In the genomic region with DNA sequence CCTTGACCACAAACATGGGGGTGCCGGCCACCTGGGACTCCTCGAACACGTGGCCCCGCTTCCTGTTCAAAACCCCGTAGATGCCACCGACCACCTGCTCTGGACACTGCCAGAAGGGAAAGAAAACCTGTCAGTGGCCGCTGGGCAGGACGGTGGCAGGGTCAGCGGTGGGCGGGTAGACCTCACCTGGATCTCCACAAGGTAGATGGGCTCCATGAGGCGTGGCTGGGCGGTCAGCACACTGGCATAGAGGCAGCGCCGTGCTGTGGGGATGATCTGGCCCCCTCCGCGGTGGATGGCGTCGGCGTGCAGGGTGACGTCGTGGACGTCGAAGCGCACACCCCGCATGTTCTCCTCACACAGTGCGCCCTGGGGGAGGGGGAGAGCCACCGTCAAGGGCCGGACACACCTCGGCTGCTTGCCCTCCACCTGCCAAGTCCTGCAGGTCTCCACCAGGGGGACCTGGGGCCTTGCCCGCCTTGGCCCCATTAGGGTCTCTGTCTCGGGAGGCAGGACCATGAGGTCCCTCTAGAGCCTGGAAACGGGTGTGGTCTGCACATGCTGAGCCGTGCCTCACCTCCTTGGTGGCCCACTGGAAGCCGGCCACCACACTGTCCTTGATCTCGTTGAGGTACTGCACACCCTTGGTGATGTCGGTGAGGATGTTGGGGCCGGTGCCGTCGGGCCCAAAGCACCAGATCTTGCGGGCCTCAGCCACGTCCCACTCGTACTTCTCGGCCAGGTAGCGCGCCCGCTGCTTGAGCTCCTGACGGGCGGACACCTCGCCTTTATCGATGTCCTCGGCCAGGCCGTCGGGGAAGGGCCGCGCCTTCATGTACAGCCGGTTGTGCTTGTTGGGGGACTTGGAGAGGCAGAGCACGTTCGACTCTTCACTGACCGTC, we compare ENCODE assay signal across 2 cellular contexts.
A peak's percentile ranks its signal among the peaks of the same experiment; 100 is the strongest.
TF ChIP-seq lines count a peak whose summit lies in the region.

No MANE protein-coding gene starts in this region.

TF ChIP-seq in GM23338, 12 proteins besides CTCF, POLR2A, EP300 and RAD21:
- no peak for TF ChIP-seq ZNF114 (CRISPR knock-in tag; IDR thresholded peaks at IDR 0.05)
- TF ChIP-seq POLR2AphosphoS5 (IDR thresholded peaks at IDR 0.05; ENCODE audit: low read depth) = no peak
- no peak for TF ChIP-seq EZH2 (IDR thresholded peaks at IDR 0.05; ENCODE audit: low read depth, unreplicated experiment)
- no peak for TF ChIP-seq EZH2phosphoT487 (IDR thresholded peaks at IDR 0.05; ENCODE audit: unreplicated experiment)
- no peak for TF ChIP-seq CREB1 (CRISPR knock-in tag; IDR thresholded peaks at IDR 0.05; ENCODE audit: low read depth)
- TF ChIP-seq NANOG (IDR thresholded peaks at IDR 0.05; ENCODE audit: borderline replicate concordance) = no peak
- no peak for TF ChIP-seq ZNF331 (CRISPR knock-in tag; IDR thresholded peaks at IDR 0.05; ENCODE audit: low read depth)

TF ChIP-seq in K562, 482 proteins besides CTCF, POLR2A, EP300 and RAD21 (continues in another document):
- TF ChIP-seq ETS2 (tag; IDR thresholded peaks at IDR 0.05; ENCODE audit: borderline replicate concordance, poor library complexity, severe bottlenecking) (no peak), HLTF (IDR thresholded peaks at IDR 0.05) (no peak), ZNF316 (IDR thresholded peaks at IDR 0.05) (no peak), TARDBP (IDR thresholded peaks at IDR 0.05) (no peak), SRSF3 (IDR thresholded peaks at IDR 0.05; ENCODE audit: insufficient read depth, low read length) (no peak), PRPF4 (IDR thresholded peaks at IDR 0.05; ENCODE audit: insufficient read depth, low read depth, low read length, poor library complexity, severe bottlenecking) (peak; percentile 87), GTF2F1 (IDR thresholded peaks at IDR 0.05; ENCODE audit: low read depth, low read length) (no peak), ZBTB8A (IDR thresholded peaks at IDR 0.05; ENCODE audit: partially characterized antibody) (no peak), STAG1 (CRISPR knock-in tag; IDR thresholded peaks at IDR 0.05; ENCODE audit: borderline replicate concordance) (no peak), ZNF41 (CRISPR knock-in tag; conservative IDR thresholded peaks at IDR 0.05) (no peak), RBM22 (IDR thresholded peaks at IDR 0.05; ENCODE audit: low read depth, low read length, poor library complexity, severe bottlenecking) (peak; percentile 80), FIP1L1 (IDR thresholded peaks at IDR 0.05; ENCODE audit: low read depth, low read length, poor library complexity, severe bottlenecking) (peak; percentile 2), RB1 (IDR thresholded peaks at IDR 0.05; ENCODE audit: low read depth) (no peak), ZNF253 (CRISPR knock-in tag; conservative IDR thresholded peaks at IDR 0.05) (no peak), BCL6 (CRISPR knock-in tag; IDR thresholded peaks at IDR 0.05) (no peak), NCOA6 (IDR thresholded peaks at IDR 0.05) (no peak)
- TF ChIP-seq, protein P1, sequence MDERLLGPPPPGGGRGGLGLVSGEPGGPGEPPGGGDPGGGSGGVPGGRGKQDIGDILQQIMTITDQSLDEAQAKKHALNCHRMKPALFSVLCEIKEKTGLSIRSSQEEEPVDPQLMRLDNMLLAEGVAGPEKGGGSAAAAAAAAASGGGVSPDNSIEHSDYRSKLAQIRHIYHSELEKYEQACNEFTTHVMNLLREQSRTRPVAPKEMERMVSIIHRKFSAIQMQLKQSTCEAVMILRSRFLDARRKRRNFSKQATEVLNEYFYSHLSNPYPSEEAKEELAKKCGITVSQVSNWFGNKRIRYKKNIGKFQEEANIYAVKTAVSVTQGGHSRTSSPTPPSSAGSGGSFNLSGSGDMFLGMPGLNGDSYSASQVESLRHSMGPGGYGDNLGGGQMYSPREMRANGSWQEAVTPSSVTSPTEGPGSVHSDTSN (CRISPR knock-in tag; IDR thresholded peaks at IDR 0.05; ENCODE audit: low read depth) = no peak
- TF ChIP-seq, protein P1 (tag; conservative IDR thresholded peaks at IDR 0.05; ENCODE audit: low read depth) = no peak
- TF ChIP-seq, protein P2, sequence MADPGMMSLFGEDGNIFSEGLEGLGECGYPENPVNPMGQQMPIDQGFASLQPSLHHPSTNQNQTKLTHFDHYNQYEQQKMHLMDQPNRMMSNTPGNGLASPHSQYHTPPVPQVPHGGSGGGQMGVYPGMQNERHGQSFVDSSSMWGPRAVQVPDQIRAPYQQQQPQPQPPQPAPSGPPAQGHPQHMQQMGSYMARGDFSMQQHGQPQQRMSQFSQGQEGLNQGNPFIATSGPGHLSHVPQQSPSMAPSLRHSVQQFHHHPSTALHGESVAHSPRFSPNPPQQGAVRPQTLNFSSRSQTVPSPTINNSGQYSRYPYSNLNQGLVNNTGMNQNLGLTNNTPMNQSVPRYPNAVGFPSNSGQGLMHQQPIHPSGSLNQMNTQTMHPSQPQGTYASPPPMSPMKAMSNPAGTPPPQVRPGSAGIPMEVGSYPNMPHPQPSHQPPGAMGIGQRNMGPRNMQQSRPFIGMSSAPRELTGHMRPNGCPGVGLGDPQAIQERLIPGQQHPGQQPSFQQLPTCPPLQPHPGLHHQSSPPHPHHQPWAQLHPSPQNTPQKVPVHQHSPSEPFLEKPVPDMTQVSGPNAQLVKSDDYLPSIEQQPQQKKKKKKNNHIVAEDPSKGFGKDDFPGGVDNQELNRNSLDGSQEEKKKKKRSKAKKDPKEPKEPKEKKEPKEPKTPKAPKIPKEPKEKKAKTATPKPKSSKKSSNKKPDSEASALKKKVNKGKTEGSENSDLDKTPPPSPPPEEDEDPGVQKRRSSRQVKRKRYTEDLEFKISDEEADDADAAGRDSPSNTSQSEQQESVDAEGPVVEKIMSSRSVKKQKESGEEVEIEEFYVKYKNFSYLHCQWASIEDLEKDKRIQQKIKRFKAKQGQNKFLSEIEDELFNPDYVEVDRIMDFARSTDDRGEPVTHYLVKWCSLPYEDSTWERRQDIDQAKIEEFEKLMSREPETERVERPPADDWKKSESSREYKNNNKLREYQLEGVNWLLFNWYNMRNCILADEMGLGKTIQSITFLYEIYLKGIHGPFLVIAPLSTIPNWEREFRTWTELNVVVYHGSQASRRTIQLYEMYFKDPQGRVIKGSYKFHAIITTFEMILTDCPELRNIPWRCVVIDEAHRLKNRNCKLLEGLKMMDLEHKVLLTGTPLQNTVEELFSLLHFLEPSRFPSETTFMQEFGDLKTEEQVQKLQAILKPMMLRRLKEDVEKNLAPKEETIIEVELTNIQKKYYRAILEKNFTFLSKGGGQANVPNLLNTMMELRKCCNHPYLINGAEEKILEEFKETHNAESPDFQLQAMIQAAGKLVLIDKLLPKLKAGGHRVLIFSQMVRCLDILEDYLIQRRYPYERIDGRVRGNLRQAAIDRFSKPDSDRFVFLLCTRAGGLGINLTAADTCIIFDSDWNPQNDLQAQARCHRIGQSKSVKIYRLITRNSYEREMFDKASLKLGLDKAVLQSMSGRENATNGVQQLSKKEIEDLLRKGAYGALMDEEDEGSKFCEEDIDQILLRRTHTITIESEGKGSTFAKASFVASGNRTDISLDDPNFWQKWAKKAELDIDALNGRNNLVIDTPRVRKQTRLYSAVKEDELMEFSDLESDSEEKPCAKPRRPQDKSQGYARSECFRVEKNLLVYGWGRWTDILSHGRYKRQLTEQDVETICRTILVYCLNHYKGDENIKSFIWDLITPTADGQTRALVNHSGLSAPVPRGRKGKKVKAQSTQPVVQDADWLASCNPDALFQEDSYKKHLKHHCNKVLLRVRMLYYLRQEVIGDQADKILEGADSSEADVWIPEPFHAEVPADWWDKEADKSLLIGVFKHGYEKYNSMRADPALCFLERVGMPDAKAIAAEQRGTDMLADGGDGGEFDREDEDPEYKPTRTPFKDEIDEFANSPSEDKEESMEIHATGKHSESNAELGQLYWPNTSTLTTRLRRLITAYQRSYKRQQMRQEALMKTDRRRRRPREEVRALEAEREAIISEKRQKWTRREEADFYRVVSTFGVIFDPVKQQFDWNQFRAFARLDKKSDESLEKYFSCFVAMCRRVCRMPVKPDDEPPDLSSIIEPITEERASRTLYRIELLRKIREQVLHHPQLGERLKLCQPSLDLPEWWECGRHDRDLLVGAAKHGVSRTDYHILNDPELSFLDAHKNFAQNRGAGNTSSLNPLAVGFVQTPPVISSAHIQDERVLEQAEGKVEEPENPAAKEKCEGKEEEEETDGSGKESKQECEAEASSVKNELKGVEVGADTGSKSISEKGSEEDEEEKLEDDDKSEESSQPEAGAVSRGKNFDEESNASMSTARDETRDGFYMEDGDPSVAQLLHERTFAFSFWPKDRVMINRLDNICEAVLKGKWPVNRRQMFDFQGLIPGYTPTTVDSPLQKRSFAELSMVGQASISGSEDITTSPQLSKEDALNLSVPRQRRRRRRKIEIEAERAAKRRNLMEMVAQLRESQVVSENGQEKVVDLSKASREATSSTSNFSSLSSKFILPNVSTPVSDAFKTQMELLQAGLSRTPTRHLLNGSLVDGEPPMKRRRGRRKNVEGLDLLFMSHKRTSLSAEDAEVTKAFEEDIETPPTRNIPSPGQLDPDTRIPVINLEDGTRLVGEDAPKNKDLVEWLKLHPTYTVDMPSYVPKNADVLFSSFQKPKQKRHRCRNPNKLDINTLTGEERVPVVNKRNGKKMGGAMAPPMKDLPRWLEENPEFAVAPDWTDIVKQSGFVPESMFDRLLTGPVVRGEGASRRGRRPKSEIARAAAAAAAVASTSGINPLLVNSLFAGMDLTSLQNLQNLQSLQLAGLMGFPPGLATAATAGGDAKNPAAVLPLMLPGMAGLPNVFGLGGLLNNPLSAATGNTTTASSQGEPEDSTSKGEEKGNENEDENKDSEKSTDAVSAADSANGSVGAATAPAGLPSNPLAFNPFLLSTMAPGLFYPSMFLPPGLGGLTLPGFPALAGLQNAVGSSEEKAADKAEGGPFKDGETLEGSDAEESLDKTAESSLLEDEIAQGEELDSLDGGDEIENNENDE (IDR thresholded peaks at IDR 0.05; ENCODE audit: low read depth, low read length) = no peak
- TF ChIP-seq, protein P3, sequence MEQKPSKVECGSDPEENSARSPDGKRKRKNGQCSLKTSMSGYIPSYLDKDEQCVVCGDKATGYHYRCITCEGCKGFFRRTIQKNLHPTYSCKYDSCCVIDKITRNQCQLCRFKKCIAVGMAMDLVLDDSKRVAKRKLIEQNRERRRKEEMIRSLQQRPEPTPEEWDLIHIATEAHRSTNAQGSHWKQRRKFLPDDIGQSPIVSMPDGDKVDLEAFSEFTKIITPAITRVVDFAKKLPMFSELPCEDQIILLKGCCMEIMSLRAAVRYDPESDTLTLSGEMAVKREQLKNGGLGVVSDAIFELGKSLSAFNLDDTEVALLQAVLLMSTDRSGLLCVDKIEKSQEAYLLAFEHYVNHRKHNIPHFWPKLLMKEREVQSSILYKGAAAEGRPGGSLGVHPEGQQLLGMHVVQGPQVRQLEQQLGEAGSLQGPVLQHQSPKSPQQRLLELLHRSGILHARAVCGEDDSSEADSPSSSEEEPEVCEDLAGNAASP (IDR thresholded peaks at IDR 0.05) = no peak
- TF ChIP-seq, protein P4, sequence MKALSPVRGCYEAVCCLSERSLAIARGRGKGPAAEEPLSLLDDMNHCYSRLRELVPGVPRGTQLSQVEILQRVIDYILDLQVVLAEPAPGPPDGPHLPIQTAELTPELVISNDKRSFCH (CRISPR knock-in tag; IDR thresholded peaks at IDR 0.05) = no peak
- TF ChIP-seq, protein P4 (tag; IDR thresholded peaks at IDR 0.05) = no peak
- TF ChIP-seq, protein P5, sequence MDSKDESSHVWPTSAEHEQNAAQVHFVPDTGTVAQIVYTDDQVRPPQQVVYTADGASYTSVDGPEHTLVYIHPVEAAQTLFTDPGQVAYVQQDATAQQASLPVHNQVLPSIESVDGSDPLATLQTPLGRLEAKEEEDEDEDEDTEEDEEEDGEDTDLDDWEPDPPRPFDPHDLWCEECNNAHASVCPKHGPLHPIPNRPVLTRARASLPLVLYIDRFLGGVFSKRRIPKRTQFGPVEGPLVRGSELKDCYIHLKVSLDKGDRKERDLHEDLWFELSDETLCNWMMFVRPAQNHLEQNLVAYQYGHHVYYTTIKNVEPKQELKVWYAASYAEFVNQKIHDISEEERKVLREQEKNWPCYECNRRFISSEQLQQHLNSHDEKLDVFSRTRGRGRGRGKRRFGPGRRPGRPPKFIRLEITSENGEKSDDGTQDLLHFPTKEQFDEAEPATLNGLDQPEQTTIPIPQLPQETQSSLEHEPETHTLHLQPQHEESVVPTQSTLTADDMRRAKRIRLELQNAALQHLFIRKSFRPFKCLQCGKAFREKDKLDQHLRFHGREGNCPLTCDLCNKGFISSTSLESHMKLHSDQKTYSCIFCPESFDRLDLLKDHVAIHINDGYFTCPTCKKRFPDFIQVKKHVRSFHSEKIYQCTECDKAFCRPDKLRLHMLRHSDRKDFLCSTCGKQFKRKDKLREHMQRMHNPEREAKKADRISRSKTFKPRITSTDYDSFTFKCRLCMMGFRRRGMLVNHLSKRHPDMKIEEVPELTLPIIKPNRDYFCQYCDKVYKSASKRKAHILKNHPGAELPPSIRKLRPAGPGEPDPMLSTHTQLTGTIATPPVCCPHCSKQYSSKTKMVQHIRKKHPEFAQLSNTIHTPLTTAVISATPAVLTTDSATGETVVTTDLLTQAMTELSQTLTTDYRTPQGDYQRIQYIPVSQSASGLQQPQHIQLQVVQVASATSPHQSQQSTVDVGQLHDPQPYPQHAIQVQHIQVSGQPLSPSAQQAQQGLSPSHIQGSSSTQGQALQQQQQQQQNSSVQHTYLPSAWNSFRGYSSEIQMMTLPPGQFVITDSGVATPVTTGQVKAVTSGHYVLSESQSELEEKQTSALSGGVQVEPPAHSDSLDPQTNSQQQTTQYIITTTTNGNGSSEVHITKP (IDR thresholded peaks at IDR 0.05; ENCODE audit: partially characterized antibody) = no peak
- TF ChIP-seq, protein P6, sequence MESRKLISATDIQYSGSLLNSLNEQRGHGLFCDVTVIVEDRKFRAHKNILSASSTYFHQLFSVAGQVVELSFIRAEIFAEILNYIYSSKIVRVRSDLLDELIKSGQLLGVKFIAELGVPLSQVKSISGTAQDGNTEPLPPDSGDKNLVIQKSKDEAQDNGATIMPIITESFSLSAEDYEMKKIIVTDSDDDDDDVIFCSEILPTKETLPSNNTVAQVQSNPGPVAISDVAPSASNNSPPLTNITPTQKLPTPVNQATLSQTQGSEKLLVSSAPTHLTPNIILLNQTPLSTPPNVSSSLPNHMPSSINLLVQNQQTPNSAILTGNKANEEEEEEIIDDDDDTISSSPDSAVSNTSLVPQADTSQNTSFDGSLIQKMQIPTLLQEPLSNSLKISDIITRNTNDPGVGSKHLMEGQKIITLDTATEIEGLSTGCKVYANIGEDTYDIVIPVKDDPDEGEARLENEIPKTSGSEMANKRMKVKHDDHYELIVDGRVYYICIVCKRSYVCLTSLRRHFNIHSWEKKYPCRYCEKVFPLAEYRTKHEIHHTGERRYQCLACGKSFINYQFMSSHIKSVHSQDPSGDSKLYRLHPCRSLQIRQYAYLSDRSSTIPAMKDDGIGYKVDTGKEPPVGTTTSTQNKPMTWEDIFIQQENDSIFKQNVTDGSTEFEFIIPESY (CRISPR knock-in tag; IDR thresholded peaks at IDR 0.05) = peak; percentile 82
